18 cellular contexts compared by ENCODE assay signal in the genomic region with DNA sequence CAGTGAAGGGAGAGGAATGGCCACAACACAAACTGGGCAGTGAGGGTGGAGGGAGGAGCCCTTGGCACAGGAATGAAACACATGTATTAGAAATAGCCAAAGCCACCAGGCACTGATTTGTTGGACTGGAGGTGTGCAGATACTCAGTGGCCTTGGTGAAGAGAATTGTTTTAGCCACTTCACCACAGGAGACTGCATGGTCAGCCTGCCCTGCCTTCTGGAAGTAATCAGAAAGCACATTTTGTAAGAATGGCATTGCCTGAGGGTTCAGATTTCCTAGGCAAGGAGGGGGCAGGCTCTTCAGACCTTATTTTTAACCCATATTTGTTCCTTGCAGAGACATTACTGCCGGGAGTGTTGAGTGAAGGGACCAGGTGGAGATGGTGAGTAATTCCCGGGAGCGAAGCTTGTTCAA. TPM values are rescaled to one million over a fixed set of nuclear protein-coding genes. Genes with fewer than 3 reads are reported as not detected.
A peak's percentile ranks its signal among the peaks of the same experiment; 100 is the strongest.
DNase-seq lines count a peak whose midpoint lies in the region; ATAC-seq and TF ChIP-seq lines count a peak whose summit lies in the region.
"Had no signal": no experiment of that assay in that cellular context is flagged by ENCODE, and none has a peak within 500 bp of the region (broad histone marks: within the 10 kb centered on the region; RNA-seq: fewer than 3 reads in every experiment).

No MANE protein-coding gene starts in this region.

- H3K27me3 Mint-ChIP-seq in activated naive CD4-positive, alpha-beta T cell treated with anti-CD3 and anti-CD28 coated beads, Interleukin-2, amount 10 ng/mL, durations not matched to agents 7 days and 5 days: peaks cover 11% of the 10 kb centered on the region

- H3K27me3 ChIP-seq in gastrocnemius medialis: no peaks in the 10 kb centered on the region
- H3K27me3 ChIP-seq: left lung had no signal

- peak overlapping the region; percentile 83 to 96 (median 90) for H3K27ac ChIP-seq in gastrocnemius medialis
- H3K27ac ChIP-seq: left lung, skin epidermis had no signal

- peak; percentile 38 to 48 for TF ChIP-seq POLR2A in gastrocnemius medialis (IDR thresholded peaks at IDR 0.05)

- TF ChIP-seq CTCF in AG09309 (IDR thresholded peaks at IDR 0.05; ENCODE audit: control insufficient read depth, insufficient read depth, low read depth, low read length, missing control alignments) (no peak), gastrocnemius medialis (IDR thresholded peaks at IDR 0.05 in 4 of 5, conservative IDR thresholded peaks at IDR 0.05 in 1 of 5) (no peak)

- H3K9me3 ChIP-seq in gastrocnemius medialis: no peaks in the 10 kb centered on the region
- H3K9me3 ChIP-seq: left lung, mucosa of descending colon had no signal

- ATAC-seq in left cardiac atrium (peak; percentile 58 to 75), gastrocnemius medialis (peak; percentile 76 to 78)
- ATAC-seq: activated CD4-positive, alpha-beta T cell treated with anti-CD3 and anti-CD28 coated beads for 36 hours; HepG2; left lung; mucosa of descending colon had no signal

- H3K9me3 Mint-ChIP-seq in activated naive CD4-positive, alpha-beta T cell treated with anti-CD3 and anti-CD28 coated beads, Interleukin-2, amount 10 ng/mL, durations not matched to agents 7 days and 5 days: no peaks in the 10 kb centered on the region

- H3K4me1 Mint-ChIP-seq in activated naive CD4-positive, alpha-beta T cell treated with anti-CD3 and anti-CD28 coated beads, Interleukin-2, amount 10 ng/mL, durations not matched to agents 7 days and 5 days: no peaks in the 10 kb centered on the region
- H3K4me1 Mint-ChIP-seq: activated CD4-positive, alpha-beta T cell treated with anti-CD3 and anti-CD28 coated beads for 36 hours had no signal

- DNase-seq in AG09309 (ENCODE audit: low read depth) (no peak), RPMI7951 (ENCODE audit: low read depth) (peak; percentile 64), left cardiac atrium (peak; percentile 29), gastrocnemius medialis (peak; percentile 81 to 86), kidney glomerular epithelial cell (lab: John Stamatoyannopoulos, UW) (no peak), germinal center (ENCODE audit: low spot score) (no peak), GM19240 (ENCODE audit: insufficient read length, low spot score) (no peak)
- DNase-seq in activated naive CD4-positive, alpha-beta T cell treated with anti-CD3 and anti-CD28 coated beads, Interleukin-2, amount 10 ng/mL, durations not matched to agents 7 days and 5 days: no peak
- DNase-seq: activated CD4-positive, alpha-beta T cell treated with anti-CD3 and anti-CD28 coated beads for 36 hours; cerebellar nuclear complex; EL; H7; left lung; mucosa of descending colon; NCI-H1436 treated with DMSO at 0.1 percent for 48 hours; NK-92 treated with Interleukin-12 subunit alpha and Interleukin-12 subunit beta, amount 100 ng/mL, for 24 hours had no signal

- no peaks in the 10 kb centered on the region for H3K36me3 ChIP-seq in gastrocnemius medialis
- H3K36me3 ChIP-seq: left lung had no signal

- no peak overlapping the region for H3K4me3 Mint-ChIP-seq in activated naive CD4-positive, alpha-beta T cell treated with anti-CD3 and anti-CD28 coated beads, Interleukin-2, amount 10 ng/mL, durations not matched to agents 7 days and 5 days
- H3K4me3 Mint-ChIP-seq: activated CD4-positive, alpha-beta T cell treated with anti-CD3 and anti-CD28 coated beads for 36 hours had no signal

- in situ Hi-C loops in gastrocnemius medialis (cut with MboI; ENCODE audit: low sequenced_read_pairs in 4 of 4): no loop called here

- intact Hi-C loops in left cardiac atrium (cut with DNase I): loop anchor here in 1 of 2 donors (5.0 kb wide), 1 partner anchor 253 kb away; no protein-coding TSS in a partner anchor
- intact Hi-C loops in gastrocnemius medialis (cut with DNase I; ENCODE audit: low total_unique reads): loop anchor here (2.0 to 5.0 kb wide), 4 partner anchors 107 to 352 kb away; no protein-coding TSS in a partner anchor

- no peaks in the 10 kb centered on the region for H3K36me3 Mint-ChIP-seq in activated naive CD4-positive, alpha-beta T cell treated with anti-CD3 and anti-CD28 coated beads, Interleukin-2, amount 10 ng/mL, durations not matched to agents 7 days and 5 days

- CTCF ChIA-PET in activated naive CD4-positive, alpha-beta T cell treated with anti-CD3 and anti-CD28 coated beads, Interleukin-2, amount 10 ng/mL, durations not matched to agents 7 days and 5 days (lab: Charles Lee): no interaction called here

- no peak overlapping the region for H3K27ac Mint-ChIP-seq in activated naive CD4-positive, alpha-beta T cell treated with anti-CD3 and anti-CD28 coated beads, Interleukin-2, amount 10 ng/mL, durations not matched to agents 7 days and 5 days
- H3K27ac Mint-ChIP-seq: activated CD4-positive, alpha-beta T cell treated with anti-CD3 and anti-CD28 coated beads for 36 hours had no signal

- H3K4me3 ChIP-seq in AG09309 (ENCODE audit: control insufficient read depth, low read depth, low read length): peak overlapping the region; percentile 17; the same call in 1 of the 2 replicates
- H3K4me3 ChIP-seq in gastrocnemius medialis: peak overlapping the region; percentile 56 to 69 (median 64)
- H3K4me3 ChIP-seq: left lung, mucosa of descending colon, skin epidermis had no signal

- H3K4me1 ChIP-seq in gastrocnemius medialis: peaks cover 47 to 51% of the 10 kb centered on the region in 2 donors
- H3K4me1 ChIP-seq: left lung had no signal

RNA-seq across cellular contexts. Expression of a gene that starts 2.2 kb away (rescaled TPM):
- 5.7 and 6.7 TPM in 2 replicates for total RNA-seq in RPMI7951 (2014; rRNA removed; shearing (Covaris generic))
- total RNA-seq in left cardiac atrium (10 to 100 TPM; 58.5 to 93.4 TPM), gastrocnemius medialis (10 to 100 TPM in 3 of 4 donors, 1 to 10 TPM in 1; 8.2 to 53.5 (median 35.8) TPM)
- total RNA-seq: activated CD4-positive, alpha-beta T cell treated with anti-CD3 and anti-CD28 coated beads for 36 hours; H7; HepG2 had no signal

Comparison
In these comparisons a context has a peak if more than half of its experiments do, and no peak if none do; other contexts are left out.
1. DNase-seq: peak in RPMI7951 (single experiment), left cardiac atrium (single experiment) and gastrocnemius medialis (2 of 2); none in AG09309 (single experiment), kidney glomerular epithelial cell (single experiment), activated naive CD4-positive, alpha-beta T cell treated with anti-CD3 and anti-CD28 coated beads, Interleukin-2, amount 10 ng/mL, durations not matched to agents 7 days and 5 days (single experiment), germinal center (single experiment) and GM19240 (single experiment).